19 cellular contexts compared by ENCODE assay signal in genomic region chr2:168528016-168528415, GRCh38.
DNase-seq lines count a peak whose midpoint lies in the region; ATAC-seq and TF ChIP-seq lines count a peak whose summit lies in the region.
"Had no signal": no experiment of that assay in that cellular context is flagged by ENCODE, and none has a peak within 500 bp of the region (broad histone marks: within the 10 kb centered on the region; RNA-seq: fewer than 3 reads in every experiment).

No MANE protein-coding gene starts in this region.

- DNase-seq in OCI-M1 (lab: John Stamatoyannopoulos, UW) (peak; percentile 60), esophagus muscularis mucosa (ENCODE audit: extremely low spot score) (no peak), smooth muscle cell (lab: John Stamatoyannopoulos, UW; ENCODE audit: unreplicated experiment) (no peak), dorsolateral prefrontal cortex (no peak)
- no peak for DNase-seq in activated T-cell treated with anti-CD3 and anti-CD28 coated beads, Interleukin-2, amount 50 U/mL, for 1 hour
- DNase-seq: activated CD4-positive, alpha-beta T cell treated with anti-CD3 and anti-CD28 coated beads for 4 hours; activated CD8-positive, alpha-beta memory T cell treated with anti-CD3 and anti-CD28 coated beads, Interleukin-2, amount 10 ng/mL, durations not matched to agents 7 days and 5 days; aorta; DND-41; midbrain; NCI-H1694; NCI-H69; ovary; right lobe of liver; stimulated activated CD4-positive, alpha-beta T cell treated with anti-CD3 and anti-CD28 coated beads, Interleukin-15, amount 100 ng/mL, for 24 hours had no signal

- TF ChIP-seq CTCF in C4-2B (conservative IDR thresholded peaks at IDR 0.05) = no peak
- TF ChIP-seq CTCF in esophagus muscularis mucosa (IDR thresholded peaks at IDR 0.05) = no peak
- TF ChIP-seq CTCF in smooth muscle cell (IDR thresholded peaks at IDR 0.05; ENCODE audit: borderline replicate concordance, insufficient read depth, poor library complexity, severe bottlenecking) = no peak
- no peak for TF ChIP-seq CTCF in dorsolateral prefrontal cortex (IDR thresholded peaks at IDR 0.05 in 54 of 56, conservative IDR thresholded peaks at IDR 0.05 in 2 of 56; ENCODE audit: low read depth in 1 of 56, partially characterized antibody in 56 of 56)

- H3K79me2 ChIP-seq in smooth muscle cell (ENCODE audit: low read depth) = peaks cover 39% of the 10 kb centered on the region

- TF ChIP-seq EP300 in esophagus muscularis mucosa (IDR thresholded peaks at IDR 0.05) = no peak

- no peaks in the 10 kb centered on the region for H3K27me3 ChIP-seq in esophagus muscularis mucosa
- H3K27me3 ChIP-seq in smooth muscle cell (ENCODE audit: low read depth) = no peaks in the 10 kb centered on the region
- no peaks in the 10 kb centered on the region for H3K27me3 ChIP-seq in dorsolateral prefrontal cortex
- H3K27me3 ChIP-seq: ovary, right lobe of liver had no signal

- H3K36me3 ChIP-seq in esophagus muscularis mucosa (no peaks in the 10 kb centered on the region), smooth muscle cell (ENCODE audit: low read depth) (no peaks in the 10 kb centered on the region)
- H3K36me3 ChIP-seq: ovary, right lobe of liver had no signal

- peaks cover 19% of the 10 kb centered on the region for H3F3A ChIP-seq in smooth muscle cell (ENCODE audit: low read depth)

- H4K20me1 ChIP-seq in smooth muscle cell (ENCODE audit: low read depth) = no peaks in the 10 kb centered on the region

- H3K27ac ChIP-seq in C4-2B = peak overlapping the region; percentile 43
- peak overlapping the region; percentile 29 to 81 (median 74) for H3K27ac ChIP-seq in esophagus muscularis mucosa (replicated peaks in 1 of 4)
- H3K27ac ChIP-seq in smooth muscle cell (ENCODE audit: low read depth) = peak overlapping the region; percentile 73
- no peak overlapping the region for H3K27ac ChIP-seq in dorsolateral prefrontal cortex
- H3K27ac ChIP-seq: KMS-11, ovary, right lobe of liver had no signal

- no peak for TF ChIP-seq POLR2A in esophagus muscularis mucosa (IDR thresholded peaks at IDR 0.05; ENCODE audit: low read depth)

- H3K4me1 ChIP-seq in esophagus muscularis mucosa (peaks cover 78 to 94% (median 88%) of the 10 kb centered on the region in 4 donors), smooth muscle cell (ENCODE audit: low read depth) (peaks cover 37% of the 10 kb centered on the region)

- H3K9me3 ChIP-seq in esophagus muscularis mucosa (no peaks in the 10 kb centered on the region), smooth muscle cell (replicated peaks; ENCODE audit: low read depth) (no peaks in the 10 kb centered on the region)
- H3K9me3 ChIP-seq: ovary, right lobe of liver had no signal

- no peak for ATAC-seq in esophagus mucosa
- ATAC-seq: activated CD8-positive, alpha-beta memory T cell treated with anti-CD3 and anti-CD28 coated beads, Interleukin-2, amount 10 ng/mL, durations not matched to agents 7 days and 5 days; natural killer cell treated with Interleukin-12 subunit alpha and Interleukin-12 subunit beta and Interleukin-15 and Interleukin-18, amount 100 ng/mL, for 72 hours had no signal

- intact Hi-C loops in esophagus muscularis mucosa (cut with DNase I) = loop anchor here (5.0 to 10.0 kb wide), 3 partner anchors 57 to 104 kb away; partner anchors contain the start of gene CERS6
- intact Hi-C loops in dorsolateral prefrontal cortex (cut with DNase I) = no loop called here

- no peak overlapping the region for H2AFZ ChIP-seq in smooth muscle cell (ENCODE audit: low read depth)

- no peak overlapping the region for H3K9ac ChIP-seq in smooth muscle cell (ENCODE audit: low read depth)
- H3K9ac ChIP-seq: KMS-11 had no signal

- H3K4me3 ChIP-seq in esophagus muscularis mucosa = no peak overlapping the region
- H3K4me3 ChIP-seq in smooth muscle cell = no peak overlapping the region
- no peak overlapping the region for H3K4me3 ChIP-seq in dorsolateral prefrontal cortex
- H3K4me3 ChIP-seq: ovary, right lobe of liver had no signal

- H3K4me2 ChIP-seq in smooth muscle cell = no peak overlapping the region
- H3K4me2 ChIP-seq: KMS-11 had no signal

Comparison
In these comparisons a context has a peak if more than half of its experiments do, and no peak if none do; other contexts are left out.
1. H3K27ac ChIP-seq: peak in C4-2B (single experiment), esophagus muscularis mucosa (4 of 4) and smooth muscle cell (single experiment); none in dorsolateral prefrontal cortex (0 of 59).